ENCODE assay signal across 13 cellular contexts in genomic region chr7:24967696-24968095, GRCh38. TPM values are rescaled to one million over a fixed set of nuclear protein-coding genes. Genes with fewer than 3 reads are reported as not detected.
DNase-seq lines count a peak whose midpoint lies in the region; ATAC-seq, FAIRE-seq and TF ChIP-seq lines count a peak whose summit lies in the region.
"Had no signal": no experiment of that assay in that cellular context is flagged by ENCODE, and none has a peak within 500 bp of the region (broad histone marks: within the 10 kb centered on the region; RNA-seq: fewer than 3 reads in every experiment).

No MANE protein-coding gene starts in this region.

- CTCF ChIA-PET in CD8-positive, alpha-beta T cell (lab: Charles Lee) = no interaction called here

- H3K4me3 Mint-ChIP-seq in CD8-positive, alpha-beta T cell = no peak overlapping the region
- H3K4me3 Mint-ChIP-seq in memory B cell = peak overlapping the region; percentile 17

- POLR2A ChIA-PET in CD8-positive, alpha-beta T cell (lab: Charles Lee) = interaction anchor here (1.5 kb wide), 1 partner anchor 10 kb away, joined by 4 read pairs; no protein-coding TSS in a partner anchor

- H3K27me3 Mint-ChIP-seq in CD8-positive, alpha-beta T cell (ENCODE audit: low read depth) = no peaks in the 10 kb centered on the region
- H3K27me3 Mint-ChIP-seq in memory B cell = no peaks in the 10 kb centered on the region

- H3K36me3 Mint-ChIP-seq in CD8-positive, alpha-beta T cell = no peaks in the 10 kb centered on the region
- H3K36me3 Mint-ChIP-seq in memory B cell = peaks cover 2% of the 10 kb centered on the region

- peaks cover 47% of the 10 kb centered on the region for H3K4me1 ChIP-seq in CD8-positive, alpha-beta T cell (ENCODE audit: insufficient read depth, low read length)
- H3K4me1 ChIP-seq in ovary (ENCODE audit: insufficient read depth) = peaks cover 2% of the 10 kb centered on the region
- H3K4me1 ChIP-seq: sigmoid colon had no signal

- no peaks in the 10 kb centered on the region for H3K36me3 ChIP-seq in CD8-positive, alpha-beta T cell (ENCODE audit: insufficient read depth, low read length)
- H3K36me3 ChIP-seq in SU-DHL-6 (ENCODE audit: low read length) = no peaks in the 10 kb centered on the region
- no peaks in the 10 kb centered on the region for H3K36me3 ChIP-seq in ovary
- H3K36me3 ChIP-seq: sigmoid colon, stomach had no signal

- no peak for ATAC-seq in CD8-positive, alpha-beta T cell
- no peak for ATAC-seq in memory B cell (ENCODE audit: low read depth)
- no peak for ATAC-seq in GM18519 (IDR thresholded peaks at IDR 0.05; ENCODE audit: low FRiP score, unreplicated experiment)

- no peaks in the 10 kb centered on the region for H3K27me3 ChIP-seq in CD8-positive, alpha-beta T cell (ENCODE audit: insufficient read depth, low read length)
- H3K27me3 ChIP-seq in SU-DHL-6 (ENCODE audit: low read length) (no peaks in the 10 kb centered on the region), ovary (no peaks in the 10 kb centered on the region)
- H3K27me3 ChIP-seq: sigmoid colon, stomach had no signal

- peaks cover 22% of the 10 kb centered on the region; the same call in 1 of the 2 replicates for H3F3A ChIP-seq in SU-DHL-6 (ENCODE audit: insufficient read depth)

- no peaks in the 10 kb centered on the region for H3K9me3 ChIP-seq in CD8-positive, alpha-beta T cell (ENCODE audit: low read length)
- H3K9me3 ChIP-seq in SU-DHL-6 (ENCODE audit: insufficient read depth, low read length) = no peaks in the 10 kb centered on the region
- no peaks in the 10 kb centered on the region for H3K9me3 ChIP-seq in ovary
- H3K9me3 ChIP-seq: sigmoid colon, stomach had no signal

- H3K9me3 Mint-ChIP-seq in CD8-positive, alpha-beta T cell = no peaks in the 10 kb centered on the region
- H3K9me3 Mint-ChIP-seq in memory B cell = no peaks in the 10 kb centered on the region

- no peak for TF ChIP-seq POLR2A in ovary (IDR thresholded peaks at IDR 0.05)

- no peak for DNase-seq in CD8-positive, alpha-beta T cell
- no peak for DNase-seq in GM18507 (ENCODE audit: extremely low spot score, insufficient read length, low read depth)
- DNase-seq in memory B cell (ENCODE audit: low spot score in 2 of 2) = no peak
- no peak for DNase-seq in DMS 273 (lab: John Stamatoyannopoulos, UW; ENCODE audit: unreplicated experiment)
- DNase-seq in GOT3 (lab: John Stamatoyannopoulos, UW) = no peak
- no peak for DNase-seq in ovary
- DNase-seq: NCI-H1436, NCI-H510A treated with DMSO at 0.1 percent for 48 hours, sigmoid colon, stomach had no signal

- H3K4me2 ChIP-seq in SU-DHL-6 (ENCODE audit: low read depth, low read length, poor library complexity, severe bottlenecking) = no peak overlapping the region

- no peak overlapping the region for H2AFZ ChIP-seq in SU-DHL-6 (ENCODE audit: low read depth, low read length, severe bottlenecking)

- no peak for TF ChIP-seq CTCF in CD8-positive, alpha-beta T cell (IDR thresholded peaks at IDR 0.05)
- no peak for TF ChIP-seq CTCF in SU-DHL-6 (IDR thresholded peaks at IDR 0.05; ENCODE audit: insufficient read depth, low read length, poor library complexity, severe bottlenecking)
- no peak for TF ChIP-seq CTCF in ovary (IDR thresholded peaks at IDR 0.05)

- peaks cover 73% of the 10 kb centered on the region for H4K20me1 ChIP-seq in SU-DHL-6 (ENCODE audit: low read depth, low read length)

- H3K27ac Mint-ChIP-seq in CD8-positive, alpha-beta T cell = peak overlapping the region; percentile 30
- H3K27ac Mint-ChIP-seq in memory B cell = peak overlapping the region; percentile 88

- no peak overlapping the region for H3K27ac ChIP-seq in CD8-positive, alpha-beta T cell (ENCODE audit: low read depth, low read length)
- 0 out of 2 replicates have a peak overlapping the region, but pooled peaks have one; percentile 19 for H3K27ac ChIP-seq in SU-DHL-6 (ENCODE audit: low read depth, low read length)
- no peak overlapping the region for H3K27ac ChIP-seq in ovary
- H3K27ac ChIP-seq: C4-2B, sigmoid colon, stomach had no signal

- no peak overlapping the region for H3K4me3 ChIP-seq in CD8-positive, alpha-beta T cell (ENCODE audit: low read depth, low read length)
- no peak overlapping the region for H3K4me3 ChIP-seq in SU-DHL-6 (ENCODE audit: insufficient read depth, low read length, poor library complexity, severe bottlenecking)
- no peak overlapping the region for H3K4me3 ChIP-seq in ovary
- H3K4me3 ChIP-seq: sigmoid colon, stomach had no signal

- peaks cover 100% of the 10 kb centered on the region for H3K79me2 ChIP-seq in SU-DHL-6 (ENCODE audit: insufficient read depth, low read length)

- FAIRE-seq in GM18507 (lab: Jason Lieb, UNC) = peak; percentile 66

- intact Hi-C loops in CD8-positive, alpha-beta T cell (cut with DNase I, micrococcal nuclease) = no loop called here
- intact Hi-C loops in ovary (cut with DNase I) = no loop called here

- peaks cover 69% of the 10 kb centered on the region for H3K4me1 Mint-ChIP-seq in CD8-positive, alpha-beta T cell (ENCODE audit: low read depth)
- peaks cover 47% of the 10 kb centered on the region for H3K4me1 Mint-ChIP-seq in memory B cell

- WGBS in ovary, 3 donors = 75 to 91% (median 76%) methylated on average over 1 of the region's 1 CpG

- TF ChIP-seq EP300 in ovary (IDR thresholded peaks at IDR 0.05) = no peak

- no peak overlapping the region for H3K9ac ChIP-seq in SU-DHL-6 (ENCODE audit: low read length)

- no peaks in the 10 kb centered on the region for H3K9me2 ChIP-seq in SU-DHL-6 (replicated peaks; ENCODE audit: insufficient read depth, low read length)

RNA-seq across cellular contexts. Expression of gene OSBPL3, which starts 12.3 kb away (rescaled TPM):
- total RNA-seq in CD8-positive, alpha-beta T cell = 10 to 100 TPM; 12.0 to 13.8 TPM
- 10 to 100 TPM in 6 of 7 donors, 1 to 10 TPM in 1; 8.4 to 29.1 (median 13.7) TPM for total RNA-seq in ovary
- polyA plus RNA-seq in ovary = 10 to 100 TPM in 1 of 2 donors, 1 to 10 TPM in 1; 6.0 to 11.3 TPM
